Comparison of ENCODE assay signal across 8 cellular contexts in the genomic region with DNA sequence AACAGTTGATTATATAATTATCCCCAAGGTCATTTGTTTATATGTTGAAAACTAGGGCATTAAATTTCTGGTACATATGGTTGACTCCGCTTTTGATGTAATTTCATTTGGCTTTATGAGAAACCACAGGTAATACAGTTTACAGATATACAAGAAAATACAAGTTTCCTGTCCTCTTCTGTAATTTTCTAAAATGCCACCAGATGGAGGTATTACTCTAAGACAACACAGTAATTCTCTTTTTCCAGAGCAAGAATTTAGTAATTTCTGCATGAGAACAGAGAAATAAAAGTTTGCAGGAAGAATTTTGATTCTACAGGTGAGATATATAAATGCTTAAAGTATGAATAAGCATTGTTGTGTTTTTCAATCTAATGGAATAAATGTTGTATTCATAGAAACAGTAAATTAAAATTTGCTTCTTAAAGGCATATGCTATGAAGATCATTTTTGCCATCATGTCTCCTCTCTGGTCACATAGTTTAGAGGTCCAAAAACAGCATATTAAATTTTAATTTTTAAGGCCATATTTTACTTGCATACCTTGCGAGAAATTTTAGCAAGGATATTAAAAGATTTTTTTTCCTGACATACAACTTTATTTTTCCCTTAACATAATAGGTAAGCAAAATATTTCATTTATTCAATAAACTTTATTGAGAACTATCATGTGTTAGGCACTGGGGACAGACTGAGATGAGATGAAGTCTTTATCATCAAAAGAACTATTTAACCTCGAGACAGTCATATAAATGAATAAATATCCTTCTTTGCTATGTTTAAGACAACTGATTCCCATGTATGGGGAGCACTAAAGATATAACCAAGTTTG. TPM values are rescaled to one million over a fixed set of nuclear protein-coding genes. Genes with fewer than 3 reads are reported as not detected.
A peak's percentile ranks its signal among the peaks of the same experiment; 100 is the strongest.
DNase-seq lines count a peak whose midpoint lies in the region; ATAC-seq and TF ChIP-seq lines count a peak whose summit lies in the region.

No MANE protein-coding gene starts in this region.

- peaks cover 30% of the 10 kb centered on the region for H3K36me3 ChIP-seq in GM23338 (ENCODE audit: insufficient read depth)

- H3K27ac ChIP-seq in GM23338 (ENCODE audit: low read depth) = no peak overlapping the region

- H3K4me1 ChIP-seq in GM23338 (ENCODE audit: insufficient read depth) = peaks cover 20% of the 10 kb centered on the region

- peaks cover 26% of the 10 kb centered on the region for H3K36me3 Mint-ChIP-seq in GM23338 (ENCODE audit: low read depth)

- peak in 1 of 2 experiments; percentile 89; a peak in 3 of 4 replicates for TF ChIP-seq CTCF in GM23338 (conservative IDR thresholded peaks at IDR 0.05; ENCODE audit: low read depth in 2 of 2)
- peak; percentile 48 for TF ChIP-seq CTCF in cardiac fibroblast (IDR thresholded peaks at IDR 0.05; ENCODE audit: low read depth, low read length)

- DNase-seq in NCI-H82 (lab: John Stamatoyannopoulos, UW) (peak; percentile 50), NCI-H82 treated with DMSO at 0.1 percent for 48 hours (lab: John Stamatoyannopoulos, UW; ENCODE audit: unreplicated experiment) (no peak), GM23338 (ENCODE audit: low spot score) (peak; percentile 72), NCI-H345 (lab: John Stamatoyannopoulos, UW) (peak; percentile 21), cardiac fibroblast (ENCODE audit: low read depth in 2 of 2) (peak; percentile 70 to 75), lung microvascular endothelial cell (ENCODE audit: low read depth in 2 of 2) (peak; percentile 55 to 68), ureter (ENCODE audit: low spot score) (no peak), NCI-H1092 treated with DMSO at 0.1 percent for 48 hours (lab: John Stamatoyannopoulos, UW) (no peak)

- H3K27me3 Mint-ChIP-seq in GM23338 (ENCODE audit: insufficient read depth, low read depth, poor library complexity) = no peaks in the 10 kb centered on the region

- no peak overlapping the region for H2AFZ ChIP-seq in GM23338

- H3K9me2 ChIP-seq in GM23338 (ENCODE audit: insufficient read depth) = no peaks in the 10 kb centered on the region

- H3K4me1 Mint-ChIP-seq in GM23338 = peaks cover 20% of the 10 kb centered on the region

- H4K20me1 ChIP-seq in GM23338 (replicated peaks; ENCODE audit: insufficient read depth) = peaks cover 12% of the 10 kb centered on the region

- H3K27me3 ChIP-seq in GM23338 (ENCODE audit: insufficient read depth) = no peaks in the 10 kb centered on the region

- no peak overlapping the region; the same call in 1 of the 2 replicates for H3K27ac Mint-ChIP-seq in GM23338

- H3F3A ChIP-seq in GM23338 (replicated peaks; ENCODE audit: low read depth) = no peaks in the 10 kb centered on the region

- H3K9me3 Mint-ChIP-seq in GM23338 = no peaks in the 10 kb centered on the region

- H3K4me2 ChIP-seq in GM23338 = no peak overlapping the region

- H3K79me2 ChIP-seq in GM23338 (replicated peaks; ENCODE audit: insufficient read depth) = peaks cover 70% of the 10 kb centered on the region

- no peak overlapping the region for H3K4me3 Mint-ChIP-seq in GM23338

- ATAC-seq in GM23338 = no peak

- H3K4me3 ChIP-seq in GM23338 (no peak overlapping the region), cardiac fibroblast (replicated peaks in 1 of 2; ENCODE audit: low read depth in 2 of 2, low read length in 2 of 2) (no peak overlapping the region)

TF ChIP-seq in GM23338, 12 proteins besides CTCF, POLR2A, EP300 and RAD21 (continues in another document):
- TF ChIP-seq POLR2AphosphoS5 (IDR thresholded peaks at IDR 0.05; ENCODE audit: low read depth) (no peak), EZH2 (IDR thresholded peaks at IDR 0.05; ENCODE audit: low read depth, unreplicated experiment) (no peak), ZNF114 (CRISPR knock-in tag; IDR thresholded peaks at IDR 0.05) (no peak), JUNB (IDR thresholded peaks at IDR 0.05; ENCODE audit: unreplicated experiment) (no peak), ZNF331 (CRISPR knock-in tag; IDR thresholded peaks at IDR 0.05; ENCODE audit: low read depth) (no peak), EZH2phosphoT487 (IDR thresholded peaks at IDR 0.05; ENCODE audit: unreplicated experiment) (no peak), NANOG (IDR thresholded peaks at IDR 0.05; ENCODE audit: borderline replicate concordance) (no peak)
- TF ChIP-seq, protein P1, sequence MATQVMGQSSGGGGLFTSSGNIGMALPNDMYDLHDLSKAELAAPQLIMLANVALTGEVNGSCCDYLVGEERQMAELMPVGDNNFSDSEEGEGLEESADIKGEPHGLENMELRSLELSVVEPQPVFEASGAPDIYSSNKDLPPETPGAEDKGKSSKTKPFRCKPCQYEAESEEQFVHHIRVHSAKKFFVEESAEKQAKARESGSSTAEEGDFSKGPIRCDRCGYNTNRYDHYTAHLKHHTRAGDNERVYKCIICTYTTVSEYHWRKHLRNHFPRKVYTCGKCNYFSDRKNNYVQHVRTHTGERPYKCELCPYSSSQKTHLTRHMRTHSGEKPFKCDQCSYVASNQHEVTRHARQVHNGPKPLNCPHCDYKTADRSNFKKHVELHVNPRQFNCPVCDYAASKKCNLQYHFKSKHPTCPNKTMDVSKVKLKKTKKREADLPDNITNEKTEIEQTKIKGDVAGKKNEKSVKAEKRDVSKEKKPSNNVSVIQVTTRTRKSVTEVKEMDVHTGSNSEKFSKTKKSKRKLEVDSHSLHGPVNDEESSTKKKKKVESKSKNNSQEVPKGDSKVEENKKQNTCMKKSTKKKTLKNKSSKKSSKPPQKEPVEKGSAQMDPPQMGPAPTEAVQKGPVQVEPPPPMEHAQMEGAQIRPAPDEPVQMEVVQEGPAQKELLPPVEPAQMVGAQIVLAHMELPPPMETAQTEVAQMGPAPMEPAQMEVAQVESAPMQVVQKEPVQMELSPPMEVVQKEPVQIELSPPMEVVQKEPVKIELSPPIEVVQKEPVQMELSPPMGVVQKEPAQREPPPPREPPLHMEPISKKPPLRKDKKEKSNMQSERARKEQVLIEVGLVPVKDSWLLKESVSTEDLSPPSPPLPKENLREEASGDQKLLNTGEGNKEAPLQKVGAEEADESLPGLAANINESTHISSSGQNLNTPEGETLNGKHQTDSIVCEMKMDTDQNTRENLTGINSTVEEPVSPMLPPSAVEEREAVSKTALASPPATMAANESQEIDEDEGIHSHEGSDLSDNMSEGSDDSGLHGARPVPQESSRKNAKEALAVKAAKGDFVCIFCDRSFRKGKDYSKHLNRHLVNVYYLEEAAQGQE (IDR thresholded peaks at IDR 0.05; ENCODE audit: unreplicated experiment) = no peak

RNA-seq across cellular contexts. Expression of a gene that starts 22.7 kb away (rescaled TPM):
- 75.6 and 82.4 TPM in 2 replicates for total RNA-seq in GM23338 (2014; rRNA removed; shearing (Covaris generic))
- 31.2 and 36.4 TPM in 2 replicates for polyA plus RNA-seq in GM23338 (2016; fragmentation: Nextera tagmentation; extraction: Ambion mirVana)
- total RNA-seq in lung microvascular endothelial cell (44.2 and 47.8 TPM in 2 replicates), ureter (53.5 TPM)

Comparison
In these comparisons a context has a peak if more than half of its experiments do, and no peak if none do; other contexts are left out.
1. DNase-seq: peak in NCI-H82 (single experiment), GM23338 (single experiment), NCI-H345 (single experiment), cardiac fibroblast (2 of 2) and lung microvascular endothelial cell (2 of 2); none in NCI-H82 treated with DMSO at 0.1 percent for 48 hours (single experiment), ureter (single experiment) and NCI-H1092 treated with DMSO at 0.1 percent for 48 hours (single experiment).